In the genomic region with DNA sequence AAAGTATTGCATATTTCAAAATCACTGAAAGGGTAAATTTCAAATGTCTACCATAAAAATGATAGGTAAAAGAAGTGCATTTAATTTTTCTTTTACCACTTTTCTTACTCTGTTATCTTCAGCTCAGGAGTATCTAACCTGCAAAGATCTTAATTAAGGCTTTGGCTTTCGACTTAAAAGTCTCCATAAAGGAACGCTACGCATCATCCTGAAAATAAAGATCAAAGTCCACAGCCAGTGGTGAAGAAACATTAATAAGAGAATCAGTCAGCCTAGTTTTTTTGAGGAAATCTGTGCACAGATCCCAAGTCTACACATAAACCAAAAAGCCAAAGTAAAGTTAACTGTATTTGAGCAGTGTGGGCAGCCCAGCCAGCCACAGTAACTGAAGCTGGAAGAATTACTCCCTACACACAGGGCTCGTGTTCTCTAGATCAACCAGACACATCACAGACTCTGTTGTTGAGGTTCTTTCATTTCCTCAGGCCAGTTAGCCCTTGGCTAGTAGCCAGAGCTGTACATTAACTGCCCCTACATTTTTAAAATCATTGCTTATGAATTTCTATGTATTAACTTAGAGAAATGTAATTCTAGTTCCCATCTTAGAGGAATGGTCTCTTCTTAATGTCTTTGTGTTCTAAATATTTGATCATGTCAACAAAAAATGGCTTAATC, we compare ENCODE assay signal across 1 cellular context.
TF ChIP-seq lines count a peak whose summit lies in the region.

No MANE protein-coding gene starts in this region.

TF ChIP-seq in A549, 52 proteins besides CTCF, POLR2A, EP300 and RAD21 (continued from another document):
- TF ChIP-seq, protein P1, sequence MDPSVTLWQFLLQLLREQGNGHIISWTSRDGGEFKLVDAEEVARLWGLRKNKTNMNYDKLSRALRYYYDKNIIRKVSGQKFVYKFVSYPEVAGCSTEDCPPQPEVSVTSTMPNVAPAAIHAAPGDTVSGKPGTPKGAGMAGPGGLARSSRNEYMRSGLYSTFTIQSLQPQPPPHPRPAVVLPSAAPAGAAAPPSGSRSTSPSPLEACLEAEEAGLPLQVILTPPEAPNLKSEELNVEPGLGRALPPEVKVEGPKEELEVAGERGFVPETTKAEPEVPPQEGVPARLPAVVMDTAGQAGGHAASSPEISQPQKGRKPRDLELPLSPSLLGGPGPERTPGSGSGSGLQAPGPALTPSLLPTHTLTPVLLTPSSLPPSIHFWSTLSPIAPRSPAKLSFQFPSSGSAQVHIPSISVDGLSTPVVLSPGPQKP (IDR thresholded peaks at IDR 0.05; ENCODE audit: low read depth, low read length): no peak
- TF ChIP-seq EHMT2 (IDR thresholded peaks at IDR 0.05; ENCODE audit: low read depth) (no peak), POLR2AphosphoS2 (conservative IDR thresholded peaks at IDR 0.05; ENCODE audit: low read length) (no peak), FOSL2 (IDR thresholded peaks at IDR 0.05) (no peak), FOSL2 (CRISPR knock-in tag; IDR thresholded peaks at IDR 0.05) (no peak), ZC3H11A (IDR thresholded peaks at IDR 0.05) (no peak), NPAS2 (CRISPR knock-in tag; IDR thresholded peaks at IDR 0.05; ENCODE audit: borderline replicate concordance) (no peak), FOXS1 (CRISPR knock-in tag; IDR thresholded peaks at IDR 0.05) (no peak), ESRRA (IDR thresholded peaks at IDR 0.05; ENCODE audit: borderline replicate concordance, low read length) (no peak), HOXA7 (CRISPR knock-in tag; IDR thresholded peaks at IDR 0.05) (no peak), MYC (IDR thresholded peaks at IDR 0.05; ENCODE audit: borderline replicate concordance, low read length) (no peak), KDM5A (IDR thresholded peaks at IDR 0.05) (no peak), TFCP2L1 (CRISPR knock-in tag; IDR thresholded peaks at IDR 0.05) (no peak)
